31 cellular contexts compared by ENCODE assay signal in the genomic region with DNA sequence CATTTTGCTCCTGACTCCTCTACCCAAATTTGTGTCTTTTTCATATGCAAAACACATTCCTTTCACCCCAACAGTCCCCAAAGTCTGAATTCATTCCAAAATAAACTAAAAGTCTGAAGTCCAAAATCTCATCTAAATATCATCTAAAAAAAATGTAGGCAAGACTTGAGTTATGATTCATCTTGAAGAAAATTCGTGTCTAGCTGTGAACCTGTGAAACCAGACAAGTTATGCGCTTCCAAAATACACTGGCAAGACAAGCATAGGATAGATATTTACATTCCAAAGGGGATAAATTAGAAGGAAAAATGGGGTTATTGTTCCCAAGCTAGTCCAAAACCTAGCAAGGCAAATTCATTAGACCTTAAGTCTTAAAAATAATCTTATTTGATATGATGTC.
"Had no signal": no experiment of that assay in that cellular context is flagged by ENCODE, and none has a peak within 500 bp of the region (broad histone marks: within the 10 kb centered on the region; RNA-seq: fewer than 3 reads in every experiment).

No MANE protein-coding gene starts in this region.

- DNase-seq: activated CD4-positive, alpha-beta memory T cell treated with anti-CD3 and anti-CD28 coated beads for 36 hours; activated CD4-positive, alpha-beta T cell treated with anti-CD3 and anti-CD28 coated beads for 36 hours; activated CD4-positive, alpha-beta T cell treated with anti-CD3 and anti-CD28 coated beads, Interleukin-2, amount 10 ng/mL, durations not matched to agents 24 days and 14 days; activated CD4-positive, CD25-positive, alpha-beta regulatory T cell; activated CD4-positive, CD25-positive, alpha-beta regulatory T cell treated with anti-CD3 and anti-CD28 coated beads, Interleukin-2, amount 50 U/mL, for 72 hours; activated CD8-positive, alpha-beta memory T cell treated with anti-CD3 and anti-CD28 coated beads, Interleukin-2, amount 10 ng/mL, durations not matched to agents 7 days and 5 days; activated CD8-positive, alpha-beta memory T cell treated with anti-CD3 and anti-CD28 coated beads, Interleukin-2, amount 50 U/mL, for 4 hours; activated CD8-positive, alpha-beta T cell treated with anti-CD3 and anti-CD28 coated beads, Interleukin-2, amount 10 ng/mL, durations not matched to agents 7 days and 5 days; activated effector memory CD4-positive, alpha-beta T cell treated with anti-CD3 and anti-CD28 coated beads, Interleukin-2, amount 50 U/mL, for 16 hours; activated naive CD4-positive, alpha-beta T cell treated with anti-CD3 and anti-CD28 coated beads for 36 hours; activated naive CD8-positive, alpha-beta T cell treated with anti-CD3 and anti-CD28 coated beads for 36 hours; activated naive CD8-positive, alpha-beta T cell treated with anti-CD3 and anti-CD28 coated beads, Interleukin-2, amount 50 U/mL, for 24 hours; activated T-cell treated with anti-CD3 and anti-CD28 coated beads, Interleukin-2, amount 50 U/mL, for 1 hour; activated T-cell treated with anti-CD3 and anti-CD28 coated beads, Interleukin-2, amount 50 U/mL, for 48 hours; body of pancreas; central memory CD4-positive, alpha-beta T cell; cerebellar nuclear complex; cortex of kidney; dermis blood vessel endothelial cell; effector CD4-positive, alpha-beta T cell; effector memory CD8-positive, alpha-beta T cell; erythroblast; foreskin keratinocyte; gastrocnemius medialis; glutamatergic neuron; heart left ventricle; T-helper 2 cell had no signal

- H3K4me3 ChIP-seq: ascending aorta, body of pancreas, breast epithelium, cardiac muscle cell, esophagus muscularis mucosa, gastrocnemius medialis, heart left ventricle had no signal

- ATAC-seq: activated CD4-positive, alpha-beta T cell treated with anti-CD3 and anti-CD28 coated beads for 36 hours; activated CD8-positive, alpha-beta memory T cell treated with anti-CD3 and anti-CD28 coated beads, Interleukin-2, amount 10 ng/mL, durations not matched to agents 7 days and 5 days; activated CD8-positive, alpha-beta T cell treated with anti-CD3 and anti-CD28 coated beads, Interleukin-2, amount 10 ng/mL, durations not matched to agents 7 days and 5 days; activated naive CD8-positive, alpha-beta T cell treated with anti-CD3 and anti-CD28 coated beads, Interleukin-2, amount 50 U/mL, for 24 hours; body of pancreas; effector memory CD8-positive, alpha-beta T cell; foreskin keratinocyte; gastrocnemius medialis; heart left ventricle had no signal
